Comparison of ENCODE assay signal across 37 cellular contexts in genomic region chr2:79827881-79828280, GRCh38.
DNase-seq lines count a peak whose midpoint lies in the region; ATAC-seq, FAIRE-seq and TF ChIP-seq lines count a peak whose summit lies in the region.
"Had no signal": no experiment of that assay in that cellular context is flagged by ENCODE, and none has a peak within 500 bp of the region (broad histone marks: within the 10 kb centered on the region; RNA-seq: fewer than 3 reads in every experiment).

No MANE protein-coding gene starts in this region.

- H2BK120ac ChIP-seq in IMR-90 (ENCODE audit: low read depth, low read length) = no peak overlapping the region
- H2BK120ac ChIP-seq in H1 (replicated peaks; ENCODE audit: low read depth, low read length) = no peak overlapping the region

- dilution Hi-C loops in IMR-90 (cut with HindIII; ENCODE audit: low sequenced_read_pairs, unreplicated experiment) = no loop called here

- H3K79me1 ChIP-seq in IMR-90 (ENCODE audit: low read depth in 1 of 2, low read length in 2 of 2) = no peaks in the 10 kb centered on the region
- H3K79me1 ChIP-seq in H1 (ENCODE audit: low read depth, low read length) = no peaks in the 10 kb centered on the region

- H3K23ac ChIP-seq in IMR-90 (ENCODE audit: low read depth, low read length) (no peak overlapping the region), H1 (ENCODE audit: insufficient read length) (no peak overlapping the region)

- no peaks in the 10 kb centered on the region for H4K20me1 ChIP-seq in HepG2 (ENCODE audit: insufficient read depth, low read length)
- no peaks in the 10 kb centered on the region for H4K20me1 ChIP-seq in GM23338 (replicated peaks; ENCODE audit: insufficient read depth)
- no peaks in the 10 kb centered on the region for H4K20me1 ChIP-seq in IMR-90 (ENCODE audit: insufficient read depth, low read length)
- no peaks in the 10 kb centered on the region for H4K20me1 ChIP-seq in H1 (replicated peaks in 1 of 2; ENCODE audit: control insufficient read depth in 1 of 2, insufficient read depth in 2 of 2, low read length in 2 of 2)
- H4K20me1 ChIP-seq: BLaER1; BLaER1 treated with 17β-estradiol and CSF1 and Interleukin-3, amounts not matched to agents 10 nM and 100 nM had no signal

- H3K36me3 Mint-ChIP-seq in GM23338 (ENCODE audit: low read depth) = no peaks in the 10 kb centered on the region; the same call in 2 of the 3 replicates
- H3K36me3 Mint-ChIP-seq in activated CD8-positive, alpha-beta memory T cell treated with anti-CD3 and anti-CD28 coated beads, Interleukin-2, amount 10 ng/mL, durations not matched to agents 7 days and 5 days = no peaks in the 10 kb centered on the region
- H3K36me3 Mint-ChIP-seq: CD14-positive monocyte; CD4-positive, alpha-beta memory T cell; CD4-positive, CD25-positive, alpha-beta regulatory T cell; CD8-positive, alpha-beta memory T cell; CD8-positive, alpha-beta T cell had no signal

- no peaks in the 10 kb centered on the region for H3K9me3 Mint-ChIP-seq in GM23338
- H3K9me3 Mint-ChIP-seq in activated CD8-positive, alpha-beta memory T cell treated with anti-CD3 and anti-CD28 coated beads, Interleukin-2, amount 10 ng/mL, durations not matched to agents 7 days and 5 days (ENCODE audit: low read depth) = peaks cover 9% of the 10 kb centered on the region

- H3K27me3 ChIP-seq in HepG2 (ENCODE audit: control insufficient read depth in 1 of 2, insufficient read depth in 2 of 2, low read length in 2 of 2) (no peaks in the 10 kb centered on the region; a peak in 1 of 5 replicates), right lobe of liver (no peaks in the 10 kb centered on the region), GM23338 (ENCODE audit: insufficient read depth) (no peaks in the 10 kb centered on the region), IMR-90 (ENCODE audit: control insufficient read depth, insufficient read depth, low read length) (no peaks in the 10 kb centered on the region), H1 (replicated peaks in 1 of 4; ENCODE audit: control insufficient read depth in 3 of 4, extremely low read depth in 1 of 4, insufficient read depth in 3 of 4, low read length in 3 of 4) (no peaks in the 10 kb centered on the region)
- H3K27me3 ChIP-seq: BE2C; BLaER1; BLaER1 treated with 17β-estradiol and CSF1 and Interleukin-3, amounts not matched to agents 10 nM and 100 nM had no signal

- H2AK9ac ChIP-seq in IMR-90 (replicated peaks; ENCODE audit: low read depth, low read length, poor library complexity) = no peak overlapping the region

- no peak for TF ChIP-seq POLR2A in HepG2 (IDR thresholded peaks at IDR 0.05; ENCODE audit: insufficient read depth in 1 of 2, low read depth in 2 of 2, low read length in 2 of 2)
- TF ChIP-seq POLR2A in right lobe of liver (IDR thresholded peaks at IDR 0.05) = no peak
- no peak for TF ChIP-seq POLR2A in IMR-90 (IDR thresholded peaks at IDR 0.05; ENCODE audit: low read depth, low read length)
- no peak for TF ChIP-seq POLR2A in H1 (IDR thresholded peaks at IDR 0.05; ENCODE audit: control extremely low read depth in 1 of 2, low read depth in 2 of 2, low read length in 2 of 2)

- CTCF ChIA-PET in HepG2 (lab: Yijun Ruan, JAX; ENCODE audit: low intra/inter-chr PET ratio, low total read pairs) (no interaction called here), IMR-90 (lab: Yijun Ruan, JAX) (no interaction called here), H1 (lab: Charles Lee; ENCODE audit: partially characterized antibody) (no interaction called here)
- CTCF ChIA-PET in activated CD8-positive, alpha-beta memory T cell treated with anti-CD3 and anti-CD28 coated beads, Interleukin-2, amount 10 ng/mL, durations not matched to agents 7 days and 5 days (lab: Charles Lee) = no interaction called here

- TF ChIP-seq CTCF in HepG2 (CRISPR knock-in tag; IDR thresholded peaks at IDR 0.05) = no peak
- no peak for TF ChIP-seq CTCF in right lobe of liver (IDR thresholded peaks at IDR 0.05)
- TF ChIP-seq CTCF in GM23338 (conservative IDR thresholded peaks at IDR 0.05; ENCODE audit: low read depth in 2 of 2) = no peak
- no peak for TF ChIP-seq CTCF in IMR-90 (conservative IDR thresholded peaks at IDR 0.05; ENCODE audit: low read depth, low read length)
- TF ChIP-seq CTCF in H1 (IDR thresholded peaks at IDR 0.05; ENCODE audit: control extremely low read depth in 1 of 3, insufficient read depth in 1 of 3, low read depth in 1 of 3, low read length in 3 of 3) = no peak
- no peak for TF ChIP-seq CTCF in GM10266 (IDR thresholded peaks at IDR 0.05; ENCODE audit: control insufficient read depth, insufficient read depth, low read depth, missing control alignments)

- H3K36me3 ChIP-seq in HepG2 (replicated peaks in 1 of 2; ENCODE audit: control insufficient read depth in 1 of 2, insufficient read depth in 2 of 2, low read length in 2 of 2) (no peaks in the 10 kb centered on the region), right lobe of liver (no peaks in the 10 kb centered on the region), GM23338 (ENCODE audit: insufficient read depth) (no peaks in the 10 kb centered on the region), IMR-90 (ENCODE audit: control insufficient read depth, insufficient read depth, low read length) (no peaks in the 10 kb centered on the region), H1 (ENCODE audit: control insufficient read depth in 2 of 4, insufficient read depth in 4 of 4, low read length in 3 of 4) (no peaks in the 10 kb centered on the region)
- H3K36me3 ChIP-seq: BE2C; BLaER1; BLaER1 treated with 17β-estradiol and CSF1 and Interleukin-3, amounts not matched to agents 10 nM and 100 nM had no signal

- FAIRE-seq in HepG2 (lab: Jason Lieb, UNC) (no peak), H1 (lab: Jason Lieb, UNC) (no peak)
- FAIRE-seq: A204.1, A549, D721Med had no signal

- H2AK5ac ChIP-seq in IMR-90 (ENCODE audit: low read depth, low read length) (no peak overlapping the region), H1 (ENCODE audit: low read depth, low read length) (no peak overlapping the region)

- H4K91ac ChIP-seq in IMR-90 (ENCODE audit: insufficient read depth, low read depth, low read length) (no peak overlapping the region), H1 (replicated peaks; ENCODE audit: insufficient read length, low read length) (no peak overlapping the region)

- H3K18ac ChIP-seq in IMR-90 (ENCODE audit: low read depth, low read length) (no peak overlapping the region), H1 (ENCODE audit: extremely low read depth, low read length) (no peak overlapping the region)

- H3K9ac ChIP-seq in HepG2 (ENCODE audit: insufficient read depth, low read depth, low read length) (no peak overlapping the region), IMR-90 (ENCODE audit: low read depth, low read length) (no peak overlapping the region), H1 (replicated peaks in 1 of 4; ENCODE audit: extremely low read depth in 1 of 4, low read depth in 3 of 4, low read length in 3 of 4) (no peak overlapping the region)
- H3K9ac ChIP-seq: BLaER1; BLaER1 treated with 17β-estradiol and CSF1 and Interleukin-3, amounts not matched to agents 10 nM and 100 nM had no signal

- H3K56ac ChIP-seq in IMR-90 (ENCODE audit: extremely low read depth, insufficient read depth, low read length) = no peak overlapping the region
- H3K56ac ChIP-seq in H1 (replicated peaks; ENCODE audit: insufficient read length, low read depth, low read length) = no peak overlapping the region

- H3K79me2 ChIP-seq in HepG2 (ENCODE audit: insufficient read depth, low read length) (no peaks in the 10 kb centered on the region), GM23338 (replicated peaks; ENCODE audit: insufficient read depth) (no peaks in the 10 kb centered on the region), H1 (ENCODE audit: control insufficient read depth in 1 of 2, insufficient read depth in 2 of 2, low read length in 2 of 2) (no peaks in the 10 kb centered on the region)

- no peak overlapping the region for H3K14ac ChIP-seq in IMR-90 (replicated peaks; ENCODE audit: low read depth, low read length)
- no peak overlapping the region for H3K14ac ChIP-seq in H1 (ENCODE audit: insufficient read length)

- POLR2A ChIA-PET in HepG2 (lab: Yijun Ruan, JAX) (no interaction called here), IMR-90 (lab: Charles Lee; ENCODE audit: unreplicated experiment) (no interaction called here), H1 (lab: Charles Lee; ENCODE audit: partially characterized antibody) (interaction anchor here (0.6 kb wide), 1 partner anchor 222 kb away, joined by 3 read pairs; no protein-coding TSS in a partner anchor)

- H3K9me1 ChIP-seq in IMR-90 (ENCODE audit: insufficient read depth, low read length) = no peaks in the 10 kb centered on the region

- H4K8ac ChIP-seq in IMR-90 (ENCODE audit: low read depth in 2 of 2, low read length in 2 of 2) = no peak overlapping the region
- H4K8ac ChIP-seq in H1 (ENCODE audit: extremely low read depth, insufficient read depth, low read length) = no peak overlapping the region

- TF ChIP-seq RAD21 in HepG2 (CRISPR knock-in tag; IDR thresholded peaks at IDR 0.05) = no peak
- no peak for TF ChIP-seq RAD21 in IMR-90 (IDR thresholded peaks at IDR 0.05; ENCODE audit: low read length)
- TF ChIP-seq RAD21 in H1 (IDR thresholded peaks at IDR 0.05 in 1 of 2, conservative IDR thresholded peaks at IDR 0.05 in 1 of 2; ENCODE audit: low read depth in 2 of 2, low read length in 2 of 2) = no peak

- H3K4me3 Mint-ChIP-seq in GM23338 = no peak overlapping the region
- H3K4me3 Mint-ChIP-seq in activated CD8-positive, alpha-beta memory T cell treated with anti-CD3 and anti-CD28 coated beads, Interleukin-2, amount 10 ng/mL, durations not matched to agents 7 days and 5 days = no peak overlapping the region
- H3K4me3 Mint-ChIP-seq: B cell; CD14-positive monocyte; CD4-positive, alpha-beta memory T cell; CD4-positive, alpha-beta T cell; CD4-positive, CD25-positive, alpha-beta regulatory T cell; CD8-positive, alpha-beta memory T cell; CD8-positive, alpha-beta T cell had no signal

- H3K27me3 Mint-ChIP-seq in GM23338 (ENCODE audit: insufficient read depth, low read depth, poor library complexity) = peaks cover 2% of the 10 kb centered on the region
- H3K27me3 Mint-ChIP-seq in activated CD8-positive, alpha-beta memory T cell treated with anti-CD3 and anti-CD28 coated beads, Interleukin-2, amount 10 ng/mL, durations not matched to agents 7 days and 5 days = no peaks in the 10 kb centered on the region
- H3K27me3 Mint-ChIP-seq: B cell; CD4-positive, alpha-beta memory T cell; CD4-positive, alpha-beta T cell; CD4-positive, CD25-positive, alpha-beta regulatory T cell; CD8-positive, alpha-beta memory T cell had no signal

- TF ChIP-seq EP300 in HepG2 (IDR thresholded peaks at IDR 0.05; ENCODE audit: low read depth in 2 of 2, low read length in 2 of 2) = no peak
- TF ChIP-seq EP300 in HepG2 (CRISPR knock-in tag; IDR thresholded peaks at IDR 0.05; ENCODE audit: borderline replicate concordance) = no peak
- no peak for TF ChIP-seq EP300 in H1 (IDR thresholded peaks at IDR 0.05; ENCODE audit: borderline replicate concordance in 1 of 2, low read depth in 2 of 2, low read length in 2 of 2)

- H3K4me2 ChIP-seq in HepG2 (ENCODE audit: low read depth, low read length) (no peak overlapping the region), GM23338 (no peak overlapping the region), IMR-90 (ENCODE audit: low read depth, low read length) (no peak overlapping the region), H1 (ENCODE audit: insufficient read depth in 1 of 2, low read depth in 2 of 2, low read length in 2 of 2) (no peak overlapping the region)
- H3K4me2 ChIP-seq: A549; BLaER1; BLaER1 treated with 17β-estradiol and CSF1 and Interleukin-3, amounts not matched to agents 10 nM and 100 nM had no signal

- H3K9me2 ChIP-seq in GM23338 (ENCODE audit: insufficient read depth) = 0 out of 2 replicates have a peak, but pooled peaks cover 4% of the 10 kb centered on the region

- no peak overlapping the region for H3K27ac ChIP-seq in HepG2 (ENCODE audit: extremely low read length, insufficient read depth, low read length)
- no peak overlapping the region for H3K27ac ChIP-seq in right lobe of liver
- peak overlapping the region; percentile 82; the same call in 1 of the 2 replicates for H3K27ac ChIP-seq in GM23338 (ENCODE audit: low read depth)
- H3K27ac ChIP-seq in IMR-90 (ENCODE audit: insufficient read depth, low read length) = no peak overlapping the region
- H3K27ac ChIP-seq in H1 (ENCODE audit: low read depth, low read length) = no peak overlapping the region
- H3K27ac ChIP-seq: 22Rv1; A549; BLaER1; BLaER1 treated with 17β-estradiol and CSF1 and Interleukin-3, amounts not matched to agents 10 nM and 100 nM; C4-2B had no signal

- H2AFZ ChIP-seq in HepG2 (ENCODE audit: low read length) (no peak overlapping the region), GM23338 (no peak overlapping the region), IMR-90 (replicated peaks; ENCODE audit: low read length, poor library complexity) (no peak overlapping the region), H1 (ENCODE audit: low read length) (no peak overlapping the region)

- H4K5ac ChIP-seq in IMR-90 (ENCODE audit: low read depth, low read length) = no peak overlapping the region
- no peak overlapping the region for H4K5ac ChIP-seq in H1 (ENCODE audit: insufficient read length, low read depth, low read length)

- no peak overlapping the region for H2BK12ac ChIP-seq in H1 (ENCODE audit: low read depth, low read length)

- in situ Hi-C loops in HepG2 (cut with HindIII; ENCODE audit: extremely low pct_ligation_motif_present, low pct_unique_long_range_greater_than_20kb) (no loop called here), IMR-90 (cut with MboI; ENCODE audit: low sequenced_read_pairs) (no loop called here)

- ATAC-seq in HepG2 (no peak), right lobe of liver (no peak), GM23338 (no peak), IMR-90 (ENCODE audit: low read depth) (no peak)
- ATAC-seq in activated CD8-positive, alpha-beta memory T cell treated with anti-CD3 and anti-CD28 coated beads, Interleukin-2, amount 10 ng/mL, durations not matched to agents 7 days and 5 days = no peak
- ATAC-seq: A549; CD8-positive, alpha-beta T cell had no signal

- DNase-seq in HepG2 (ENCODE audit: low spot score) (no peak), right lobe of liver (no peak), GM23338 (ENCODE audit: low spot score) (no peak), IMR-90 (no peak), H1 (ENCODE audit: low read depth in 1 of 2, low spot score in 2 of 2) (no peak), posterior vena cava (ENCODE audit: low spot score) (no peak), GM10266 (ENCODE audit: extremely low spot score) (no peak)
- no peak for DNase-seq in activated CD8-positive, alpha-beta memory T cell treated with anti-CD3 and anti-CD28 coated beads, Interleukin-2, amount 10 ng/mL, durations not matched to agents 7 days and 5 days
- DNase-seq: 8988T; ACHN; AML-193; BE2C; C1 segment of cervical spinal cord; Caco-2; Calu3; CD4-positive, alpha-beta memory T cell; CD4-positive, alpha-beta T cell; CD4-positive, CD25-positive, alpha-beta regulatory T cell; CD8-positive, alpha-beta memory T cell; CD8-positive, alpha-beta T cell; COR-L47; DMS 273 treated with DMSO at 0.1 percent for 48 hours; DMS153; DMS53; DMS79; DMS79 treated with DMSO at 0.1 percent for 48 hours; DND-41; EL had no signal

- BruUV-seq in HepG2 (replicated peaks; lab: Mats Ljungman, UMichigan) (no TSS peak), IMR-90 (replicated peaks; lab: Mats Ljungman, UMichigan) (no TSS peak)

- no peak overlapping the region for H3K4ac ChIP-seq in IMR-90 (ENCODE audit: low read depth, low read length)
- no peak overlapping the region for H3K4ac ChIP-seq in H1 (replicated peaks; ENCODE audit: insufficient read length, low read depth, low read length)

- H3K4me1 Mint-ChIP-seq in GM23338 = peaks cover 32% of the 10 kb centered on the region
- H3K4me1 Mint-ChIP-seq in activated CD8-positive, alpha-beta memory T cell treated with anti-CD3 and anti-CD28 coated beads, Interleukin-2, amount 10 ng/mL, durations not matched to agents 7 days and 5 days = no peaks in the 10 kb centered on the region
- H3K4me1 Mint-ChIP-seq: B cell; CD14-positive monocyte; CD4-positive, alpha-beta memory T cell; CD4-positive, CD25-positive, alpha-beta regulatory T cell; CD8-positive, alpha-beta memory T cell had no signal

- intact Hi-C loops in HepG2 (cut with micrococcal nuclease; ENCODE audit: unreplicated experiment) = no loop called here
- intact Hi-C loops in right lobe of liver (cut with DNase I) = no loop called here
- intact Hi-C loops in IMR-90 (cut with micrococcal nuclease) = no loop called here
- intact Hi-C loops in posterior vena cava (cut with DNase I) = no loop called here

- H3K27ac Mint-ChIP-seq in GM23338 = no peak overlapping the region
- no peak overlapping the region for H3K27ac Mint-ChIP-seq in activated CD8-positive, alpha-beta memory T cell treated with anti-CD3 and anti-CD28 coated beads, Interleukin-2, amount 10 ng/mL, durations not matched to agents 7 days and 5 days
- H3K27ac Mint-ChIP-seq: B cell; CD14-positive monocyte; CD4-positive, alpha-beta memory T cell; CD4-positive, alpha-beta T cell; CD4-positive, CD25-positive, alpha-beta regulatory T cell; CD8-positive, alpha-beta memory T cell; CD8-positive, alpha-beta T cell had no signal

- no peaks in the 10 kb centered on the region for H3K4me1 ChIP-seq in HepG2 (ENCODE audit: insufficient read depth, low read length)
- H3K4me1 ChIP-seq in right lobe of liver = no peaks in the 10 kb centered on the region
- H3K4me1 ChIP-seq in GM23338 (ENCODE audit: insufficient read depth) = peaks cover 33% of the 10 kb centered on the region
- no peaks in the 10 kb centered on the region for H3K4me1 ChIP-seq in IMR-90 (ENCODE audit: control insufficient read depth, insufficient read depth, low read length)
- peaks cover 0 to 13% (median 6%) of the 10 kb centered on the region in 4 experiments; a peak in 4 of 7 replicates for H3K4me1 ChIP-seq in H1 (replicated peaks in 1 of 4; ENCODE audit: control insufficient read depth in 3 of 4, insufficient read depth in 4 of 4, low read length in 3 of 4)
- H3K4me1 ChIP-seq: A549; BLaER1; BLaER1 treated with 17β-estradiol and CSF1 and Interleukin-3, amounts not matched to agents 10 nM and 100 nM; Caco-2 had no signal

- H2BK15ac ChIP-seq in IMR-90 (ENCODE audit: low read depth, low read length) (no peak overlapping the region), H1 (ENCODE audit: low read length) (no peak overlapping the region)

- H3K23me2 ChIP-seq in H1 (ENCODE audit: low read depth, low read length) = no peaks in the 10 kb centered on the region

- H2BK20ac ChIP-seq in IMR-90 (ENCODE audit: low read depth, low read length) (no peak overlapping the region), H1 (ENCODE audit: low read length) (no peak overlapping the region)

- H3F3A ChIP-seq in GM23338 (replicated peaks; ENCODE audit: low read depth) = no peaks in the 10 kb centered on the region

- H3K4me3 ChIP-seq in HepG2 (replicated peaks in 1 of 3; ENCODE audit: insufficient read depth in 1 of 3, low read depth in 2 of 3, low read length in 3 of 3) = no peak overlapping the region
- no peak overlapping the region for H3K4me3 ChIP-seq in right lobe of liver
- no peak overlapping the region for H3K4me3 ChIP-seq in GM23338
- H3K4me3 ChIP-seq in IMR-90 (ENCODE audit: insufficient read depth, low read depth, low read length) = no peak overlapping the region
- no peak overlapping the region for H3K4me3 ChIP-seq in H1 (ENCODE audit: extremely low read depth in 1 of 4, insufficient read depth in 2 of 4, low read depth in 3 of 4, low read length in 4 of 4)
- H3K4me3 ChIP-seq: A549; BLaER1; BLaER1 treated with 17β-estradiol and CSF1 and Interleukin-3, amounts not matched to agents 10 nM and 100 nM had no signal

- no peak overlapping the region for H2BK5ac ChIP-seq in IMR-90 (ENCODE audit: low read depth, low read length, poor library complexity, severe bottlenecking)
- no peak overlapping the region for H2BK5ac ChIP-seq in H1 (ENCODE audit: low read depth, low read length)

- no peaks in the 10 kb centered on the region for H3K9me3 ChIP-seq in HepG2 (ENCODE audit: low read length)
- H3K9me3 ChIP-seq in right lobe of liver = no peaks in the 10 kb centered on the region
- no peaks in the 10 kb centered on the region; the same call in 1 of the 2 replicates for H3K9me3 ChIP-seq in IMR-90 (ENCODE audit: control insufficient read depth, insufficient read depth, low read length)
- no peaks in the 10 kb centered on the region for H3K9me3 ChIP-seq in H1 (ENCODE audit: insufficient read depth in 2 of 2, low read depth in 1 of 2, low read length in 1 of 2)
- H3K9me3 ChIP-seq: BE2C; BLaER1; BLaER1 treated with 17β-estradiol and CSF1 and Interleukin-3, amounts not matched to agents 10 nM and 100 nM; Caco-2 had no signal

- 16% methylated on average over 1 of the region's 1 CpG for WGBS in HepG2 (ENCODE audit: low lambda C conversion rate)
- 55% methylated on average over 1 of the region's 1 CpG for WGBS in right lobe of liver (ENCODE audit: insufficient coverage, low coverage, low lambda C conversion rate, missing lambda C conversion rate)
- WGBS in IMR-90 (ENCODE audit: extremely low coverage in 2 of 2, insufficient read length in 1 of 2), 2 experiments = no CpG with 5 or more reads among the region's 1 CpG
- 100% methylated on average over 1 of the region's 1 CpG; no CpG with 5 or more reads in 1 of the 2 experiments for WGBS in H1 (ENCODE audit: extremely low coverage in 1 of 2, insufficient coverage in 1 of 2, insufficient read length in 1 of 2, insufficient replicate concordance in 2 of 2, low coverage in 1 of 2, low lambda C conversion rate in 2 of 2, missing lambda C conversion rate in 1 of 2), 2 experiments

Comparison
In these comparisons a context has a peak if more than half of its experiments do, and no peak if none do; other contexts are left out.
1. Of the 41 proteins assayed by ChIP-seq in both HepG2 and H1: peak only in HepG2: none; only in H1: none; in both: CEBPB; in neither: 40.